10 cellular contexts compared by ENCODE assay signal in genomic region chr9:101485873-101486692, GRCh38. TPM values are rescaled to one million over a fixed set of nuclear protein-coding genes. Genes with fewer than 3 reads are reported as not detected.
DNase-seq lines count a peak whose midpoint lies in the region; ATAC-seq and TF ChIP-seq lines count a peak whose summit lies in the region.
"Had no signal": no experiment of that assay in that cellular context is flagged by ENCODE, and none has a peak within 500 bp of the region (broad histone marks: within the 10 kb centered on the region; RNA-seq: fewer than 3 reads in every experiment).

No MANE protein-coding gene starts in this region.

- H3K4me1 ChIP-seq in endocrine pancreas (ENCODE audit: control insufficient read depth, insufficient read depth, low read length) = peaks cover 20% of the 10 kb centered on the region
- no peaks in the 10 kb centered on the region for H3K4me1 ChIP-seq in mesendoderm (ENCODE audit: control insufficient read depth, low read depth, low read length)
- H3K4me1 ChIP-seq in upper lobe of left lung = peaks cover 0 to 16% (median 6%) of the 10 kb centered on the region in 4 donors

- H3K27ac Mint-ChIP-seq in effector memory CD8-positive, alpha-beta T cell = no peak overlapping the region

- H3K4me3 ChIP-seq in GM06990 (replicated peaks; ENCODE audit: low read depth, low read length) = no peak overlapping the region
- peak overlapping the region; percentile 89 for H3K4me3 ChIP-seq in endocrine pancreas (ENCODE audit: control insufficient read depth, insufficient read depth, low read length)
- H3K4me3 ChIP-seq in mesendoderm (ENCODE audit: low read length) = peak overlapping the region; percentile 57
- peak overlapping the region; percentile 28 to 60 (median 53) for H3K4me3 ChIP-seq in upper lobe of left lung

- H3K27me3 ChIP-seq in GM06990 (replicated peaks; ENCODE audit: control insufficient read depth, insufficient read depth, low read length) (no peaks in the 10 kb centered on the region; the same call in 1 of the 2 replicates), endocrine pancreas (ENCODE audit: control insufficient read depth, insufficient read depth, low read length) (no peaks in the 10 kb centered on the region), mesendoderm (ENCODE audit: insufficient read depth, low read length, poor library complexity) (no peaks in the 10 kb centered on the region), upper lobe of left lung (peaks cover 0 to 12% (median under 1%) of the 10 kb centered on the region in 4 donors)

- H3K9ac ChIP-seq in endocrine pancreas (ENCODE audit: control insufficient read depth, insufficient read depth, low read length) (peak overlapping the region; percentile 98), mesendoderm (ENCODE audit: low read length) (peak overlapping the region; percentile 77)

- H3K18ac ChIP-seq in mesendoderm (ENCODE audit: low read length) = peak overlapping the region; percentile 42

- no peak overlapping the region for H2AK5ac ChIP-seq in mesendoderm (ENCODE audit: low read length)

- no peaks in the 10 kb centered on the region for H3K9me3 ChIP-seq in endocrine pancreas (ENCODE audit: control insufficient read depth, low read length)
- no peaks in the 10 kb centered on the region for H3K9me3 ChIP-seq in upper lobe of left lung

- TF ChIP-seq POLR2A in upper lobe of left lung (IDR thresholded peaks at IDR 0.05) = no peak

- no peaks in the 10 kb centered on the region for H3K9me3 Mint-ChIP-seq in effector memory CD8-positive, alpha-beta T cell

- no peak overlapping the region for H2BK5ac ChIP-seq in mesendoderm (ENCODE audit: low read length)

- H4K8ac ChIP-seq in mesendoderm (ENCODE audit: low read depth, low read length) = no peak overlapping the region

- H3K27me3 Mint-ChIP-seq in effector memory CD8-positive, alpha-beta T cell = peaks cover 46 to 68% of the 10 kb centered on the region in 2 donors

- H2BK15ac ChIP-seq in mesendoderm (replicated peaks; ENCODE audit: low read depth) = no peak overlapping the region

- no peaks in the 10 kb centered on the region for H3K79me1 ChIP-seq in mesendoderm (ENCODE audit: low read length)

- H3K79me2 ChIP-seq in mesendoderm (ENCODE audit: control insufficient read depth, insufficient read depth, low read length) = no peaks in the 10 kb centered on the region

- H3K4me2 ChIP-seq in mesendoderm (ENCODE audit: low read length) = peak overlapping the region; percentile 90

- no peaks in the 10 kb centered on the region for H3K36me3 Mint-ChIP-seq in effector memory CD8-positive, alpha-beta T cell (ENCODE audit: insufficient read depth)
- H3K36me3 Mint-ChIP-seq: IgD-negative memory B cell had no signal

- TF ChIP-seq EP300 in upper lobe of left lung (IDR thresholded peaks at IDR 0.05) = no peak

- no peak overlapping the region for H3K4ac ChIP-seq in mesendoderm (ENCODE audit: low read depth, low read length)

- DNase-seq in GM06990 (ENCODE audit: extremely low read depth, insufficient read length) (peak; percentile 4), NCI-H748 (lab: John Stamatoyannopoulos, UW; ENCODE audit: unreplicated experiment) (peak; percentile 88), mesendoderm (peak; percentile 77), upper lobe of left lung (peak in 1 of 2 donors; percentile 86)
- no peak for DNase-seq in effector memory CD8-positive, alpha-beta T cell
- DNase-seq in stimulated activated CD4-positive, alpha-beta T cell treated with anti-CD3 and anti-CD28 coated beads, Interleukin-4, amount 100 ng/mL, for 1 hour = no peak

- TF ChIP-seq CTCF in GM06990 (IDR thresholded peaks at IDR 0.05; ENCODE audit: insufficient read depth, low read length, poor library complexity, severe bottlenecking) (no peak), upper lobe of left lung (IDR thresholded peaks at IDR 0.05) (no peak)

- no peaks in the 10 kb centered on the region for H3K4me1 Mint-ChIP-seq in effector memory CD8-positive, alpha-beta T cell (ENCODE audit: low read depth in 2 of 2)

- no peak overlapping the region for H3K4me3 Mint-ChIP-seq in effector memory CD8-positive, alpha-beta T cell

- no CpG with 5 or more reads among the region's 61 CpGs for WGBS in mesendoderm (ENCODE audit: extremely low coverage, insufficient coverage, low lambda C conversion rate)
- WGBS in upper lobe of left lung, 2 donors = 4 to 11% methylated on average over 27 to 46 of the region's 61 CpGs

- peak; percentile 55 to 69 for ATAC-seq in upper lobe of left lung (ENCODE audit: low FRiP score in 2 of 2)
- ATAC-seq in effector memory CD8-positive, alpha-beta T cell (replicated peaks) = no peak
- no peak for ATAC-seq in HG03565 (IDR thresholded peaks at IDR 0.05; ENCODE audit: unreplicated experiment)

- H3K23ac ChIP-seq in mesendoderm (ENCODE audit: low read length) = peak overlapping the region; percentile 9

- H2BK120ac ChIP-seq in mesendoderm (ENCODE audit: low read depth, low read length) = no peak overlapping the region

- peak overlapping the region; percentile 93 for H3K56ac ChIP-seq in mesendoderm (ENCODE audit: low read length)

- H3K36me3 ChIP-seq in GM06990 (ENCODE audit: control insufficient read depth, insufficient read depth, low read length) (no peaks in the 10 kb centered on the region), endocrine pancreas (ENCODE audit: control insufficient read depth, insufficient read depth, low read length) (no peaks in the 10 kb centered on the region), mesendoderm (ENCODE audit: control insufficient read depth, insufficient read depth, low read length) (no peaks in the 10 kb centered on the region), upper lobe of left lung (no peaks in the 10 kb centered on the region)

- no peak overlapping the region for H3K27ac ChIP-seq in mesendoderm (ENCODE audit: low read depth, low read length)
- H3K27ac ChIP-seq in upper lobe of left lung = peak overlapping the region; percentile 74 to 86 (median 86)

- no peak overlapping the region for H4K5ac ChIP-seq in mesendoderm (ENCODE audit: low read length)

RNA-seq across cellular contexts. Expression of gene RNF20, which starts 47.6 kb away (rescaled TPM):
- polyA plus RNA-seq in mesendoderm (2013, experiment 1 of 2) = 45.3 TPM
- polyA plus RNA-seq in mesendoderm (2013, experiment 2 of 2) = 47.8 TPM
- total RNA-seq in upper lobe of left lung = 10 to 100 TPM; 12.2 to 45.6 (median 29.6) TPM

RNA-seq across cellular contexts. Expression of gene ALDOB, which starts 50.5 kb away (rescaled TPM):
- not detected for polyA plus RNA-seq in mesendoderm (2013, experiment 1 of 2)
- polyA plus RNA-seq in mesendoderm (2013, experiment 2 of 2) = not detected
- 1 to 10 TPM in 2 of 6 donors, not detected in 4; 1.3 to 1.8 TPM for total RNA-seq in upper lobe of left lung
- total RNA-seq: mononuclear cell had no signal

Comparison
In these comparisons a context has a peak if more than half of its experiments do, and no peak if none do; other contexts are left out.
1. DNase-seq: peak in GM06990 (single experiment), NCI-H748 (single experiment) and mesendoderm (single experiment); none in effector memory CD8-positive, alpha-beta T cell (0 of 3) and stimulated activated CD4-positive, alpha-beta T cell treated with anti-CD3 and anti-CD28 coated beads, Interleukin-4, amount 100 ng/mL, for 1 hour (single experiment).
2. ATAC-seq: peak in upper lobe of left lung (2 of 2); none in effector memory CD8-positive, alpha-beta T cell (single experiment) and HG03565 (single experiment).